ENCODE assay signal across 29 cellular contexts in genomic region chr15:48147358-48147757, GRCh38. TPM values are rescaled to one million over a fixed set of nuclear protein-coding genes. Genes with fewer than 3 reads are reported as not detected.
"Had no signal": no experiment of that assay in that cellular context is flagged by ENCODE, and none has a peak within 500 bp of the region (broad histone marks: within the 10 kb centered on the region; RNA-seq: fewer than 3 reads in every experiment).

No MANE protein-coding gene starts in this region.

- FAIRE-seq: astrocyte had no signal

- H3K27me3 ChIP-seq: cardiac muscle cell had no signal

- ATAC-seq: activated CD8-positive, alpha-beta T cell treated with anti-CD3 and anti-CD28 coated beads, Interleukin-2, amount 10 ng/mL, durations not matched to agents 7 days and 5 days; activated naive CD8-positive, alpha-beta T cell treated with anti-CD3 and anti-CD28 coated beads, Interleukin-2, amount 50 U/mL, for 24 hours; T-helper 17 cell; WTC11 had no signal

- H3K4me3 ChIP-seq: cardiac muscle cell had no signal

- H3K9me3 Mint-ChIP-seq: activated naive CD4-positive, alpha-beta T cell treated with anti-CD3 and anti-CD28 coated beads, Interleukin-2, amount 50 U/mL, for 24 hours; activated naive CD8-positive, alpha-beta T cell treated with anti-CD3 and anti-CD28 coated beads, Interleukin-2, amount 50 U/mL, for 24 hours; activated T-cell treated with anti-CD3 and anti-CD28 coated beads, Interleukin-2, amount 50 U/mL, for 24 hours; activated T-helper 1 cell treated with anti-CD3 and anti-CD28 coated beads, Interleukin-12 subunit alpha, Interleukin-12 subunit beta, Interleukin-2, Interleukin-4 antibody, amounts not matched to agents 30 ng/mL and 10 ng/mL and 1 ng/mL, durations not matched to agents 14 hours and 24 hours and 36 hours; brain had no signal

- H3K27ac ChIP-seq: cardiac muscle cell had no signal

- H3K27ac Mint-ChIP-seq: activated CD8-positive, alpha-beta T cell treated with anti-CD3 and anti-CD28 coated beads, Interleukin-2, amount 10 ng/mL, durations not matched to agents 7 days and 5 days; activated naive CD4-positive, alpha-beta T cell treated with anti-CD3 and anti-CD28 coated beads, Interleukin-2, amount 50 U/mL, for 24 hours; activated naive CD8-positive, alpha-beta T cell treated with anti-CD3 and anti-CD28 coated beads, Interleukin-2, amount 50 U/mL, for 24 hours; activated T-cell treated with anti-CD3 and anti-CD28 coated beads, Interleukin-2, amount 50 U/mL, for 24 hours; activated T-helper 1 cell treated with anti-CD3 and anti-CD28 coated beads, Interleukin-12 subunit alpha, Interleukin-12 subunit beta, Interleukin-2, Interleukin-4 antibody, amounts not matched to agents 30 ng/mL and 10 ng/mL and 1 ng/mL, durations not matched to agents 14 hours and 24 hours and 36 hours; brain; T-helper 17 cell; WTC11 had no signal

- DNase-seq: activated CD4-positive, alpha-beta T cell treated with anti-CD3 and anti-CD28 coated beads for 48 hours; activated CD4-positive, alpha-beta T cell treated with anti-CD3 and anti-CD28 coated beads, Interleukin-2, amount 50 U/mL, for 4 hours; activated CD4-positive, CD25-positive, alpha-beta regulatory T cell treated with anti-CD3 and anti-CD28 coated beads, Interleukin-2, amount 50 U/mL, for 72 hours; activated CD8-positive, alpha-beta T cell treated with anti-CD3 and anti-CD28 coated beads, Interleukin-2, amount 10 ng/mL, durations not matched to agents 7 days and 5 days; activated effector memory CD4-positive, alpha-beta T cell treated with Interleukin-2 at 50 U/mL for 16 hours; activated naive CD4-positive, alpha-beta T cell; activated naive CD8-positive, alpha-beta T cell treated with anti-CD3 and anti-CD28 coated beads, Interleukin-2, amount 50 U/mL, for 24 hours; activated T-cell treated with anti-CD3 and anti-CD28 coated beads, Interleukin-2, amount 50 U/mL, for 24 hours; amygdala; NCI-H1105; NCI-H1436; NCI-H1694 treated with DMSO at 0.1 percent for 48 hours; NCI-H2029 treated with DMSO at 0.1 percent for 48 hours; NCI-H345; NCI-H510A; NCI-H526 treated with DMSO at 0.1 percent for 48 hours; NCI-H82; SIG-M5; T-helper 17 cell; T-helper 9 cell had no signal

- H3K4me1 Mint-ChIP-seq: activated naive CD4-positive, alpha-beta T cell treated with anti-CD3 and anti-CD28 coated beads, Interleukin-2, amount 50 U/mL, for 24 hours; activated naive CD8-positive, alpha-beta T cell treated with anti-CD3 and anti-CD28 coated beads, Interleukin-2, amount 50 U/mL, for 24 hours; T-helper 17 cell had no signal

- H3K4me3 Mint-ChIP-seq: activated CD8-positive, alpha-beta T cell treated with anti-CD3 and anti-CD28 coated beads, Interleukin-2, amount 10 ng/mL, durations not matched to agents 7 days and 5 days; activated naive CD4-positive, alpha-beta T cell treated with anti-CD3 and anti-CD28 coated beads, Interleukin-2, amount 50 U/mL, for 24 hours; activated naive CD8-positive, alpha-beta T cell treated with anti-CD3 and anti-CD28 coated beads, Interleukin-2, amount 50 U/mL, for 24 hours; activated T-cell treated with anti-CD3 and anti-CD28 coated beads, Interleukin-2, amount 50 U/mL, for 24 hours; activated T-helper 1 cell treated with anti-CD3 and anti-CD28 coated beads, Interleukin-12 subunit alpha, Interleukin-12 subunit beta, Interleukin-2, Interleukin-4 antibody, amounts not matched to agents 30 ng/mL and 10 ng/mL and 1 ng/mL, durations not matched to agents 14 hours and 24 hours and 36 hours; brain; T-helper 17 cell; WTC11 had no signal

- H3K27me3 Mint-ChIP-seq: activated naive CD4-positive, alpha-beta T cell treated with anti-CD3 and anti-CD28 coated beads, Interleukin-2, amount 50 U/mL, for 24 hours; activated naive CD8-positive, alpha-beta T cell treated with anti-CD3 and anti-CD28 coated beads, Interleukin-2, amount 50 U/mL, for 24 hours; activated T-cell treated with anti-CD3 and anti-CD28 coated beads, Interleukin-2, amount 50 U/mL, for 24 hours; brain; T-helper 17 cell had no signal

RNA-seq across cellular contexts. Expression of gene SLC24A5, which starts 26.6 kb away (rescaled TPM):
- total RNA-seq: activated CD8-positive, alpha-beta T cell treated with anti-CD3 and anti-CD28 coated beads, Interleukin-2, amount 10 ng/mL, durations not matched to agents 7 days and 5 days; activated T-helper 1 cell treated with anti-CD3 and anti-CD28 coated beads, Interleukin-12 subunit alpha, Interleukin-12 subunit beta, Interleukin-2, Interleukin-4 antibody, amounts not matched to agents 30 ng/mL and 10 ng/mL and 1 ng/mL, durations not matched to agents 14 hours and 24 hours and 36 hours; astrocyte; cardiac muscle cell; MCF 10A; OCI-LY7; RPMI7951; T-helper 17 cell; WTC11 had no signal
- polyA plus RNA-seq: cardiac muscle cell had no signal

RNA-seq across cellular contexts. Expression of gene CTXN2, which starts 44.1 kb away (rescaled TPM):
- total RNA-seq: activated CD8-positive, alpha-beta T cell treated with anti-CD3 and anti-CD28 coated beads, Interleukin-2, amount 10 ng/mL, durations not matched to agents 7 days and 5 days; activated T-helper 1 cell treated with anti-CD3 and anti-CD28 coated beads, Interleukin-12 subunit alpha, Interleukin-12 subunit beta, Interleukin-2, Interleukin-4 antibody, amounts not matched to agents 30 ng/mL and 10 ng/mL and 1 ng/mL, durations not matched to agents 14 hours and 24 hours and 36 hours; astrocyte; cardiac muscle cell; MCF 10A; RPMI7951; T-helper 17 cell had no signal

RNA-seq across cellular contexts. Expression of gene SLC12A1, which starts 58.7 kb away (rescaled TPM):
- total RNA-seq: activated CD8-positive, alpha-beta T cell treated with anti-CD3 and anti-CD28 coated beads, Interleukin-2, amount 10 ng/mL, durations not matched to agents 7 days and 5 days; activated T-helper 1 cell treated with anti-CD3 and anti-CD28 coated beads, Interleukin-12 subunit alpha, Interleukin-12 subunit beta, Interleukin-2, Interleukin-4 antibody, amounts not matched to agents 30 ng/mL and 10 ng/mL and 1 ng/mL, durations not matched to agents 14 hours and 24 hours and 36 hours; astrocyte; cardiac muscle cell; MCF 10A; OCI-LY7; RPMI7951; T-helper 17 cell had no signal
- polyA plus RNA-seq: cardiac muscle cell had no signal
